Comparison of ENCODE assay signal across 8 cellular contexts in the genomic region with DNA sequence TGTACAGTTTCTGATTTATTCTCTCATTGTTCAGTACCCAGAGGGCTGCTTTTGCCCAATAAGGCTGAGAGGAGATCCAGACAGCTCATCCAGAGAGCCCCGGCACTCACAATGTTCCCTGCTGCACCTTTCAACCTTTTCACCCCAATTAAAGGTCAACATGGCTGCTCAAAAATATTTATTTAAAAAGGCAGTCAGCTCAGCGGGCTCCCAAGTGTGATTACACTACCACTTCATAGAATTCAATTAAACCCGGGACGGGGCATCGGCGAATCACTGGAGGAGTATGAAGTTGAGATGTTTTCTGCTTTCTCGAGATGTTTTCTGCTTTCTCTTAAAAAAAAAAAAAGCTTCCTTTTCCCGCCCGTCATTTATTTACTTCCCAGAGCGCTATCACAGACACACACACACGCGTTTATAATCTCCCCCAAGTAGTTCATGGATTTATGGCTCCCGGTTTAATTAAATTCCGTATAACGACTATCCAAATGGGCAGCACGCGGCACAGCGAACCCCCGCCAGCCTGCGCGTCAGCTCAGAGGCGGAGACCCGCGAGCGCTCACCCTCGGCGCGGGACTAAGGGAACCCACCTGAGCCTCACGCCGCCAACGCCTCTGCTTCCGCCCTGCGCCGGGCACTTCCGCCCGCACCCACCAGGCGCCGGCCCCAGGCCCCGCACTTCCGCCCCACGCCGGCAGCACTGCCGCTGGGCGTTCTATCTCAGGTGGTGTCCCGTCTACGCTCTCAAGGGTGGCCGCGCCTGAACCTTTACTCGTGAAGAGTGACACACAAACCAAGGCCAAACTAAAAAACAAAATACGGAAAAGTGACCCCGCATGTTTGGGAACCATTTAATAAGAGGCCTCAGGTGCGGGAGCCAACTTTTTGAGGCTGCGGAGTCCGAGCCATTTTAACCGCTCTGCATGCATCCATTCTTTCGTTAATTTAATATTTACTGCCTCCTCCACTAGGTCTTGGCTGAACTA. TPM values are rescaled to one million over a fixed set of nuclear protein-coding genes. Genes with fewer than 3 reads are reported as not detected.
A peak's percentile ranks its signal among the peaks of the same experiment; 100 is the strongest.
DNase-seq lines count a peak whose midpoint lies in the region; ATAC-seq and TF ChIP-seq lines count a peak whose summit lies in the region.

A gene (minus strand): TSS at position 642 of the 986 bp plus-strand sequence. CDS start 14,507 bp downstream, outside the sequence.

- peak within 1 kb of the TSS; percentile 24 to 74 (median 63) for H3K4me3 ChIP-seq in dorsolateral prefrontal cortex

- intact Hi-C loops in dorsolateral prefrontal cortex (cut with DNase I), result no loop called here

- ATAC-seq in GM18502 (IDR thresholded peaks at IDR 0.05; ENCODE audit: poor library complexity, unreplicated experiment), result peak; percentile 99
- peak; percentile 98 for ATAC-seq in HG02623 (IDR thresholded peaks at IDR 0.05; ENCODE audit: unreplicated experiment)

- peak in 9 of 56 donors; percentile 10 to 35 (median 18) for TF ChIP-seq CTCF in dorsolateral prefrontal cortex (IDR thresholded peaks at IDR 0.05 in 54 of 56, conservative IDR thresholded peaks at IDR 0.05 in 2 of 56; ENCODE audit: low read depth in 1 of 56, partially characterized antibody in 56 of 56)

- H3K27me3 ChIP-seq in dorsolateral prefrontal cortex, result peaks cover 0 to 25% (median 0%) of the 10 kb centered on the region in 45 donors

- DNase-seq in NCI-H2227 (lab: John Stamatoyannopoulos, UW; ENCODE audit: unreplicated experiment) (peak; percentile 80), dorsolateral prefrontal cortex (peak in 6 of 10 donors; percentile 20 to 58 (median 36)), mucosa of gallbladder (ENCODE audit: low spot score) (peak; percentile 34), midbrain (lab: John Stamatoyannopoulos, UW) (no peak)
- DNase-seq in activated CD4-positive, alpha-beta T cell treated with anti-CD3 and anti-CD28 coated beads, Interleukin-2, amount 50 U/mL, for 24 hours (ENCODE audit: low read depth in 1 of 2, low spot score in 1 of 2), result peak; percentile 53 to 55
- peak; percentile 32 for DNase-seq in stimulated activated CD8-positive, alpha-beta memory T cell treated with anti-CD3 and anti-CD28 coated beads, Interleukin-7, amount 100 ng/mL, for 24 hours (ENCODE audit: low read depth)

- peak within 1 kb of the TSS in 5 of 59 donors; percentile 2 to 15 (median 11) for H3K27ac ChIP-seq in dorsolateral prefrontal cortex

RNA-seq across cellular contexts. Expression of the gene that starts here (rescaled TPM):
- total RNA-seq in dorsolateral prefrontal cortex (10 to 100 TPM in 1 of 120 experiments, 1 to 10 TPM in 119; 1.0 to 11.3 (median 4.5) TPM), mucosa of gallbladder (6.1 TPM)
